1 cellular context compared by ENCODE assay signal in genomic region chr3:64122476-64122875, GRCh38.
TF ChIP-seq lines count a peak whose summit lies in the region.

No MANE protein-coding gene starts in this region.

TF ChIP-seq in WTC11, 78 proteins besides CTCF, POLR2A, EP300 and RAD21 (continued from another document):
- no peak for TF ChIP-seq ZNF281 (CRISPR knock-in tag; IDR thresholded peaks at IDR 0.05)
- TF ChIP-seq IRF2 (CRISPR knock-in tag; IDR thresholded peaks at IDR 0.05; ENCODE audit: borderline replicate concordance, low read depth) = no peak
- TF ChIP-seq SMAD4 (CRISPR knock-in tag; IDR thresholded peaks at IDR 0.05) = no peak
TF ChIP-seq in WTC11: peak in this region for 0.
